16 cellular contexts compared by ENCODE assay signal in the genomic region with DNA sequence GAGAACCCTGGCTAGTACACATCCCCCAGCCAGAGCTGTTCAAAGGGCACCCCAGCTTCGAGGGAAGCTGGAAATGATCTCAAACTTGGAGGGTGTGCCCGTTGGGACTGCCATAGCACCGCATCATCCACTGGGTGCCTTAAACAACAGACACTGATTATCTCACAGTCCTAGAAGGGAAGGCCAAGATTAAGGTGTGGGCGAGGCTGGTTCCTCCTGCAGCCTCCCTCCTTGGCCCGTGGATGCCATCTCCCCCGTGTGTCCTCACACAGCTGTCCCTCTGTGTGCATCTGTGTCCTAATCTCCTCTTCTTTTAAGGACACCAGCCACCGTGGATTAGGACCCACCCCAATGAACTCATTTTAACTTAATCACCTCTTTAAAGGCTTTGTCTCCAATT. TPM values are rescaled to one million over a fixed set of nuclear protein-coding genes. Genes with fewer than 3 reads are reported as not detected.
DNase-seq lines count a peak whose midpoint lies in the region; ATAC-seq and TF ChIP-seq lines count a peak whose summit lies in the region.
"Had no signal": no experiment of that assay in that cellular context is flagged by ENCODE, and none has a peak within 500 bp of the region (broad histone marks: within the 10 kb centered on the region; RNA-seq: fewer than 3 reads in every experiment).

No MANE protein-coding gene starts in this region.

- H3K9ac ChIP-seq in mammary epithelial cell (ENCODE audit: insufficient read depth, low read length): no peak overlapping the region

- H3K4me2 ChIP-seq in mammary epithelial cell (ENCODE audit: insufficient read depth, low read depth, low read length): no peak overlapping the region

- H3K27ac ChIP-seq in heart right ventricle: peak overlapping the region; percentile 72 to 100 (median 90)
- peak overlapping the region; percentile 26 for H3K27ac ChIP-seq in mammary epithelial cell (ENCODE audit: insufficient read depth, low read depth, low read length)
- peak overlapping the region; percentile 79 for H3K27ac ChIP-seq in upper lobe of right lung
- H3K27ac ChIP-seq: VCaP had no signal

- dilution Hi-C loops in mammary epithelial cell (cut with HindIII; ENCODE audit: low sequenced_read_pairs): no loop called here

- in situ Hi-C loops in mammary epithelial cell (cut with MboI; ENCODE audit: low sequenced_read_pairs in 2 of 2): no loop called here

- no peak for ATAC-seq in heart right ventricle
- no peak for ATAC-seq in left ventricle myocardium superior
- no peak for ATAC-seq in naive thymus-derived CD8-positive, alpha-beta T cell
- ATAC-seq in upper lobe of right lung: no peak
- ATAC-seq in GM21390 (IDR thresholded peaks at IDR 0.05; ENCODE audit: unreplicated experiment): no peak

- WGBS in heart right ventricle, 2 donors: 42 to 48% methylated on average over 7 of the region's 7 CpGs
- 59% methylated on average over 6 of the region's 7 CpGs for WGBS in mammary epithelial cell (ENCODE audit: low coverage, missing lambda C conversion rate)

- H3K79me2 ChIP-seq in mammary epithelial cell (ENCODE audit: insufficient read depth, low read length): peaks cover 2% of the 10 kb centered on the region

- no peaks in the 10 kb centered on the region for H3K27me3 Mint-ChIP-seq in naive thymus-derived CD8-positive, alpha-beta T cell

- intact Hi-C loops in heart right ventricle (cut with DNase I) (no loop called here), left ventricle myocardium superior (cut with micrococcal nuclease) (no loop called here), mammary epithelial cell (cut with micrococcal nuclease) (no loop called here), upper lobe of right lung (cut with DNase I) (no loop called here)

- no peaks in the 10 kb centered on the region for H3K9me3 ChIP-seq in heart right ventricle
- no peaks in the 10 kb centered on the region for H3K9me3 ChIP-seq in mammary epithelial cell (replicated peaks; ENCODE audit: insufficient read depth, low read length)
- no peaks in the 10 kb centered on the region for H3K9me3 ChIP-seq in upper lobe of right lung
- H3K9me3 ChIP-seq: MG63 had no signal

- no peaks in the 10 kb centered on the region for H3K36me3 Mint-ChIP-seq in naive thymus-derived CD8-positive, alpha-beta T cell

- POLR2A ChIA-PET in naive thymus-derived CD8-positive, alpha-beta T cell (lab: Charles Lee): interaction anchor here (0.9 to 8.4 kb wide), 3 partner anchors 9 to 21 kb away, joined by 3 to 128 read pairs (median 7); a partner anchor contains a TSS

- no peaks in the 10 kb centered on the region for H3K36me3 ChIP-seq in heart right ventricle
- H3K36me3 ChIP-seq in mammary epithelial cell (ENCODE audit: insufficient read depth, low read length): no peaks in the 10 kb centered on the region
- no peaks in the 10 kb centered on the region for H3K36me3 ChIP-seq in upper lobe of right lung
- H3K36me3 ChIP-seq: MG63 had no signal

- H3K4me1 Mint-ChIP-seq in naive thymus-derived CD8-positive, alpha-beta T cell: peaks cover 21 to 50% (median 43%) of the 10 kb centered on the region in 4 donors

- CTCF ChIA-PET in mammary epithelial cell (lab: Charles Lee; ENCODE audit: low non-redundant PET): no interaction called here

- H3K9me3 Mint-ChIP-seq in naive thymus-derived CD8-positive, alpha-beta T cell: no peaks in the 10 kb centered on the region
- H3K9me3 Mint-ChIP-seq: activated naive CD4-positive, alpha-beta T cell treated with anti-CD3 and anti-CD28 coated beads for 36 hours had no signal

- peak overlapping the region in 5 of 10 donors; percentile 18 to 65 (median 53) for H3K4me3 Mint-ChIP-seq in naive thymus-derived CD8-positive, alpha-beta T cell
- H3K4me3 Mint-ChIP-seq: activated naive CD4-positive, alpha-beta T cell treated with anti-CD3 and anti-CD28 coated beads for 36 hours had no signal

- H2AFZ ChIP-seq in mammary epithelial cell (ENCODE audit: low read depth, low read length): no peak overlapping the region

- H4K20me1 ChIP-seq in mammary epithelial cell (ENCODE audit: insufficient read depth, low read length): no peaks in the 10 kb centered on the region

- H3K4me3 ChIP-seq in heart right ventricle (no peak overlapping the region), mammary epithelial cell (replicated peaks in 1 of 3; ENCODE audit: insufficient read depth in 1 of 3, low read depth in 2 of 3, low read length in 3 of 3) (no peak overlapping the region), upper lobe of right lung (no peak overlapping the region)
- H3K4me3 ChIP-seq: MG63 had no signal

- no peak for DNase-seq in heart right ventricle
- DNase-seq in left ventricle myocardium superior: no peak
- DNase-seq in mammary epithelial cell: peak; percentile 38
- no peak for DNase-seq in naive thymus-derived CD8-positive, alpha-beta T cell
- no peak for DNase-seq in upper lobe of right lung
- no peak for DNase-seq in DMS53 (lab: John Stamatoyannopoulos, UW)
- no peak for DNase-seq in HuH-7 (ENCODE audit: low spot score)
- DNase-seq: ACHN; activated naive CD4-positive, alpha-beta T cell treated with anti-CD3 and anti-CD28 coated beads for 36 hours; kidney glomerular epithelial cell; MG63; NCI-H2029 treated with DMSO at 0.1 percent for 48 hours; stimulated activated CD4-positive, alpha-beta T cell treated with anti-CD3 and anti-CD28 coated beads, Interleukin-2, amount 100 ng/mL, for 24 hours; stimulated activated CD8-positive, alpha-beta memory T cell treated with anti-CD3 and anti-CD28 coated beads, Interleukin-4, amount 100 ng/mL, for 48 hours had no signal

- H3K4me1 ChIP-seq in heart right ventricle (peaks cover 18 to 55% (median 40%) of the 10 kb centered on the region in 9 donors), mammary epithelial cell (ENCODE audit: insufficient read depth, low read length) (peaks cover 32% of the 10 kb centered on the region), upper lobe of right lung (peaks cover 21% of the 10 kb centered on the region)

- BruUV-seq in mammary epithelial cell (replicated peaks; lab: Mats Ljungman, UMichigan): no TSS peak

- peaks cover 0 to 18% (median 4%) of the 10 kb centered on the region in 7 donors for H3K27me3 ChIP-seq in heart right ventricle
- H3K27me3 ChIP-seq in mammary epithelial cell (ENCODE audit: insufficient read depth, low read length): no peaks in the 10 kb centered on the region
- no peaks in the 10 kb centered on the region for H3K27me3 ChIP-seq in upper lobe of right lung
- H3K27me3 ChIP-seq: MG63 had no signal

- TF ChIP-seq CTCF in heart right ventricle (IDR thresholded peaks at IDR 0.05) (no peak), mammary epithelial cell (conservative IDR thresholded peaks at IDR 0.05 in 1 of 2, IDR thresholded peaks at IDR 0.05 in 1 of 2; ENCODE audit: extremely low read depth in 1 of 2, insufficient read depth in 1 of 2, low read depth in 1 of 2, low read length in 2 of 2) (no peak), upper lobe of right lung (IDR thresholded peaks at IDR 0.05) (no peak)

- H3K27ac Mint-ChIP-seq in naive thymus-derived CD8-positive, alpha-beta T cell: peak overlapping the region in 9 of 10 donors; percentile 48 to 98 (median 84)
- H3K27ac Mint-ChIP-seq: activated naive CD4-positive, alpha-beta T cell treated with anti-CD3 and anti-CD28 coated beads for 36 hours had no signal

RNA-seq across cellular contexts. Expression of a gene that starts 4.2 kb away (rescaled TPM):
- total RNA-seq in heart right ventricle (10 to 100 TPM in 9 of 10 donors, 1 to 10 TPM in 1; 9.3 to 20.3 (median 17.2) TPM), left ventricle myocardium superior (11.2 TPM), mammary epithelial cell (1 to 10 TPM; 7.0 to 8.0 TPM), upper lobe of right lung (13.0 TPM)
- polyA plus RNA-seq in heart right ventricle (1 to 10 TPM; 2.8 to 6.7 TPM), mammary epithelial cell (2.6 TPM)
- 3.0 TPM for polyA minus RNA-seq in mammary epithelial cell
- total RNA-seq in naive thymus-derived CD8-positive, alpha-beta T cell: 10 to 100 TPM; 11.0 to 12.3 TPM
- 1 to 10 TPM; 3.3 to 4.2 (median 3.4) TPM for polyA plus RNA-seq in naive thymus-derived CD8-positive, alpha-beta T cell

RNA-seq across cellular contexts. Expression of a gene that starts 11.7 kb away (rescaled TPM):
- total RNA-seq in heart right ventricle (1 to 10 TPM in 7 of 10 donors, under 1 TPM in 3; 0.61 to 1.5 (median 1.2) TPM), left ventricle myocardium superior (1.7 TPM), mammary epithelial cell (under 1 TPM; 0.33 to 0.47 TPM), upper lobe of right lung (6.9 TPM)
- polyA plus RNA-seq in heart right ventricle (1 to 10 TPM; 1.0 to 1.4 TPM), mammary epithelial cell (0.14 TPM)
- not detected for polyA minus RNA-seq in mammary epithelial cell
- total RNA-seq in naive thymus-derived CD8-positive, alpha-beta T cell: 1 to 10 TPM; 2.6 to 2.8 TPM
- polyA plus RNA-seq in naive thymus-derived CD8-positive, alpha-beta T cell: under 1 TPM in 2 of 3 donors, not detected in 1; 0.16 to 0.22 TPM

RNA-seq across cellular contexts. Expression of a gene that starts 21.3 kb away (rescaled TPM):
- 100 to 1,000 TPM; 121 to 207 (median 159) TPM for total RNA-seq in heart right ventricle
- 100 to 1,000 TPM; 275 to 474 TPM for polyA plus RNA-seq in heart right ventricle
- total RNA-seq in left ventricle myocardium superior: 175 TPM
- 100 to 1,000 TPM; 229 to 242 TPM for total RNA-seq in mammary epithelial cell
- 461 TPM for polyA plus RNA-seq in mammary epithelial cell
- 86.1 TPM for polyA minus RNA-seq in mammary epithelial cell
- total RNA-seq in naive thymus-derived CD8-positive, alpha-beta T cell: 100 to 1,000 TPM; 189 to 202 TPM
- polyA plus RNA-seq in naive thymus-derived CD8-positive, alpha-beta T cell: 100 to 1,000 TPM; 369 to 466 (median 374) TPM
- total RNA-seq in upper lobe of right lung: 203 TPM

RNA-seq across cellular contexts. Expression of a gene that starts 46.5 kb away (rescaled TPM):
- 100 to 1,000 TPM; 285 to 541 (median 407) TPM for total RNA-seq in heart right ventricle
- polyA plus RNA-seq in heart right ventricle: 100 to 1,000 TPM; 176 to 639 TPM
- 316 TPM for total RNA-seq in left ventricle myocardium superior
- total RNA-seq in mammary epithelial cell: 10 to 100 TPM; 19.6 to 40.5 TPM
- 2.0 TPM for polyA plus RNA-seq in mammary epithelial cell
- 7.8 TPM for polyA minus RNA-seq in mammary epithelial cell
- 100 to 1,000 TPM in 1 of 2 experiments, 10 to 100 TPM in 1; 99.3 to 102 TPM for total RNA-seq in naive thymus-derived CD8-positive, alpha-beta T cell
- polyA plus RNA-seq in naive thymus-derived CD8-positive, alpha-beta T cell: 1 to 10 TPM in 2 of 3 donors, under 1 TPM in 1; 0.56 to 4.9 (median 2.4) TPM
- 39.4 TPM for total RNA-seq in upper lobe of right lung

RNA-seq across cellular contexts. Expression of a gene that starts 52.3 kb away (rescaled TPM):
- total RNA-seq in heart right ventricle (10 to 100 TPM; 38.0 to 65.2 (median 46.3) TPM), left ventricle myocardium superior (58.6 TPM), mammary epithelial cell (10 to 100 TPM; 37.7 to 42.3 TPM), upper lobe of right lung (39.9 TPM)
- polyA plus RNA-seq in heart right ventricle (100 to 1,000 TPM; 113 to 174 TPM), mammary epithelial cell (66.4 TPM)
- polyA minus RNA-seq in mammary epithelial cell: 11.7 TPM
- total RNA-seq in naive thymus-derived CD8-positive, alpha-beta T cell: 10 to 100 TPM; 61.9 to 64.8 TPM
- polyA plus RNA-seq in naive thymus-derived CD8-positive, alpha-beta T cell: 100 to 1,000 TPM in 2 of 3 donors, 10 to 100 TPM in 1; 96.9 to 130 (median 103) TPM

Comparison
In these comparisons a context has a peak if more than half of its experiments do, and no peak if none do; other contexts are left out.
1. H3K27ac ChIP-seq: peak in every context shown above with its lines; median percentile 90 in heart right ventricle; 79 in upper lobe of right lung; 26 in mammary epithelial cell.